In the genomic region with DNA sequence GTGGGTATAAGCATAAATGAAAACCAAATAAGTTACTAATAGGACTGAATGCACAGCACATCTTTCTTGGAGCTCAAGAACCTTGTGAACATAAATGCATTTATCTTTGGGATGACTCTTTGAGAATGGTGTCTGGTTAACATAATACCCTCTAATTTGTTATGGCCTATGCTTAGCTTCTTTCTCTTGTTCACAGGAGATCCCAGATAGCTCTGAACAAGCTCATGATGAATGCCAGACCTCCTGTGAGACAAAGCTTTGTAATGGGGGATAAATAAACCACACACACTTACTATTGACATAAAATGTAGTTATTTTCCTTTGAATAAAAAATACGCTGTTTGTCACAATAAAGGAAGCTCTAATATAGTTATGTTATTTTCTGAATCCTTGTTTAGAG, we compare ENCODE assay signal across 34 cellular contexts.
"Had no signal": no experiment of that assay in that cellular context is flagged by ENCODE, and none has a peak within 500 bp of the region (broad histone marks: within the 10 kb centered on the region; RNA-seq: fewer than 3 reads in every experiment).

No MANE protein-coding gene starts in this region.

- H3K27ac Mint-ChIP-seq: activated B cell treated with CpG ODN at 0.5 μM for 24 hours; activated CD4-positive, alpha-beta memory T cell treated with anti-CD3 and anti-CD28 coated beads for 36 hours; activated CD4-positive, alpha-beta T cell treated with anti-CD3 and anti-CD28 coated beads, Interleukin-2, amount 10 ng/mL, durations not matched to agents 24 days and 14 days; activated CD8-positive, alpha-beta T cell treated with anti-CD3 and anti-CD28 coated beads for 36 hours; activated naive CD4-positive, alpha-beta T cell treated with anti-CD3 and anti-CD28 coated beads for 36 hours; activated naive CD4-positive, alpha-beta T cell treated with anti-CD3 and anti-CD28 coated beads, Interleukin-2, amount 50 U/mL, for 72 hours; activated naive CD8-positive, alpha-beta T cell treated with anti-CD3 and anti-CD28 coated beads for 36 hours; activated T-cell treated with anti-CD3 and anti-CD28 coated beads, Interleukin-2, amount 50 U/mL, for 72 hours; activated T-helper 1 cell treated with anti-CD3 and anti-CD28 coated beads, Interleukin-12 subunit alpha, Interleukin-12 subunit beta, Interleukin-2, Interleukin-4 antibody, amounts not matched to agents 30 ng/mL and 10 ng/mL and 1 ng/mL, durations not matched to agents 14 hours and 24 hours and 36 hours; activated T-helper 17 cell treated with anti-CD3 and anti-CD28 coated beads, Interleukin-2, amount 50 U/mL, for 72 hours; T-helper 1 cell treated with Interleukin-12 subunit alpha and Interleukin-12 subunit beta and Interleukin-4 antibody, amounts not matched to agents 30 μg/mL and 1 μg/mL, for 36 hours; T-helper 2 cell treated with Interferon-gamma antibody and Interleukin-4, amounts not matched to agents 5 μg/mL and 100 μg/mL, for 36 hours had no signal

- H3K36me3 Mint-ChIP-seq: activated CD4-positive, alpha-beta memory T cell treated with anti-CD3 and anti-CD28 coated beads for 36 hours; activated naive CD4-positive, alpha-beta T cell treated with anti-CD3 and anti-CD28 coated beads, Interleukin-2, amount 50 U/mL, for 72 hours; activated naive CD8-positive, alpha-beta T cell treated with anti-CD3 and anti-CD28 coated beads for 36 hours had no signal

- H3K9me3 ChIP-seq: adrenal gland, body of pancreas, breast epithelium had no signal

- DNase-seq: activated B cell treated with CpG ODN at 0.5 μM for 24 hours; activated CD4-positive, alpha-beta memory T cell treated with anti-CD3 and anti-CD28 coated beads for 36 hours; activated CD4-positive, alpha-beta T cell treated with anti-CD3 and anti-CD28 coated beads for 4 hours; activated CD4-positive, alpha-beta T cell treated with anti-CD3 and anti-CD28 coated beads, Interleukin-2, amount 10 ng/mL, durations not matched to agents 24 days and 14 days; activated CD4-positive, alpha-beta T cell treated with anti-CD3 and anti-CD28 coated beads, Interleukin-2, amount 50 U/mL, for 1 hour; activated CD4-positive, alpha-beta T cell treated with anti-CD3 and anti-CD28 coated beads, Interleukin-2, amount 50 U/mL, for 4 hours; activated CD4-positive, CD25-positive, alpha-beta regulatory T cell treated with anti-CD3 and anti-CD28 coated beads, Interleukin-2, amount 50 U/mL, for 72 hours; activated CD8-positive, alpha-beta memory T cell treated with anti-CD3 and anti-CD28 coated beads, Interleukin-2, amount 50 U/mL, for 4 hours; activated CD8-positive, alpha-beta T cell treated with anti-CD3 and anti-CD28 coated beads for 36 hours; activated effector memory CD4-positive, alpha-beta T cell treated with anti-CD3 and anti-CD28 coated beads, Interleukin-2, amount 50 U/mL, for 16 hours; activated gamma-delta T cell treated with Interleukin-2 at 50 U/mL for 16 hours; activated naive CD4-positive, alpha-beta T cell; activated naive CD4-positive, alpha-beta T cell treated with anti-CD3 and anti-CD28 coated beads for 36 hours; activated naive CD4-positive, alpha-beta T cell treated with anti-CD3 and anti-CD28 coated beads, Interleukin-2, amount 50 U/mL, for 16 hours; activated naive CD8-positive, alpha-beta T cell treated with anti-CD3 and anti-CD28 coated beads for 36 hours; activated T-cell treated with anti-CD3 and anti-CD28 coated beads for 4 hours; activated T-cell treated with anti-CD3 and anti-CD28 coated beads, Interleukin-2, amount 50 U/mL, for 1 hour; activated T-cell treated with anti-CD3 and anti-CD28 coated beads, Interleukin-2, amount 50 U/mL, for 4 hours; activated T-cell treated with anti-CD3 and anti-CD28 coated beads, Interleukin-2, amount 50 U/mL, for 72 hours; adrenal gland; amniotic stem cell; aorta; body of pancreas; brain microvascular endothelial cell; central memory CD4-positive, alpha-beta T cell; T-helper 2 cell; T-helper 9 cell had no signal

- H3K9me3 Mint-ChIP-seq: activated B cell treated with CpG ODN at 0.5 μM for 24 hours; activated CD4-positive, alpha-beta memory T cell treated with anti-CD3 and anti-CD28 coated beads for 36 hours; activated CD4-positive, alpha-beta T cell treated with anti-CD3 and anti-CD28 coated beads, Interleukin-2, amount 10 ng/mL, durations not matched to agents 24 days and 14 days; activated CD8-positive, alpha-beta T cell treated with anti-CD3 and anti-CD28 coated beads for 36 hours; activated naive CD4-positive, alpha-beta T cell treated with anti-CD3 and anti-CD28 coated beads for 36 hours; activated naive CD4-positive, alpha-beta T cell treated with anti-CD3 and anti-CD28 coated beads, Interleukin-2, amount 50 U/mL, for 72 hours; activated naive CD8-positive, alpha-beta T cell treated with anti-CD3 and anti-CD28 coated beads for 36 hours; activated T-cell treated with anti-CD3 and anti-CD28 coated beads, Interleukin-2, amount 50 U/mL, for 4 hours; activated T-cell treated with anti-CD3 and anti-CD28 coated beads, Interleukin-2, amount 50 U/mL, for 72 hours; activated T-helper 1 cell treated with anti-CD3 and anti-CD28 coated beads, Interleukin-12 subunit alpha, Interleukin-12 subunit beta, Interleukin-2, Interleukin-4 antibody, amounts not matched to agents 30 ng/mL and 10 ng/mL and 1 ng/mL, durations not matched to agents 14 hours and 24 hours and 36 hours; activated T-helper 17 cell treated with anti-CD3 and anti-CD28 coated beads, Interleukin-2, amount 50 U/mL, for 72 hours; T-helper 1 cell treated with Interleukin-12 subunit alpha and Interleukin-12 subunit beta and Interleukin-4 antibody, amounts not matched to agents 30 μg/mL and 1 μg/mL, for 36 hours; T-helper 2 cell treated with Interferon-gamma antibody and Interleukin-4, amounts not matched to agents 5 μg/mL and 100 μg/mL, for 36 hours had no signal

- H3K36me3 ChIP-seq: adrenal gland, brain microvascular endothelial cell, breast epithelium had no signal

- H3K4me1 ChIP-seq: adrenal gland, breast epithelium had no signal

- H3K27me3 ChIP-seq: adrenal gland, body of pancreas, brain microvascular endothelial cell, breast epithelium had no signal

- H3K4me3 ChIP-seq: adrenal gland, body of pancreas, breast epithelium had no signal

- H3K4me1 Mint-ChIP-seq: activated B cell treated with CpG ODN at 0.5 μM for 24 hours; activated naive CD8-positive, alpha-beta T cell treated with anti-CD3 and anti-CD28 coated beads for 36 hours; activated T-helper 17 cell treated with anti-CD3 and anti-CD28 coated beads, Interleukin-2, amount 50 U/mL, for 72 hours had no signal

- H3K27ac ChIP-seq: adrenal gland, body of pancreas, brain microvascular endothelial cell, breast epithelium, VCaP had no signal

- ATAC-seq: activated CD8-positive, alpha-beta T cell treated with anti-CD3 and anti-CD28 coated beads for 36 hours; activated naive CD4-positive, alpha-beta T cell treated with anti-CD3 and anti-CD28 coated beads, Interleukin-2, amount 50 U/mL, for 72 hours; activated T-cell treated with anti-CD3 and anti-CD28 coated beads, Interleukin-2, amount 50 U/mL, for 4 hours; activated T-cell treated with anti-CD3 and anti-CD28 coated beads, Interleukin-2, amount 50 U/mL, for 72 hours; activated T-helper 17 cell treated with anti-CD3 and anti-CD28 coated beads, Interleukin-2, amount 50 U/mL, for 72 hours; body of pancreas had no signal

- H3K4me3 Mint-ChIP-seq: activated B cell treated with CpG ODN at 0.5 μM for 24 hours; activated CD4-positive, alpha-beta memory T cell treated with anti-CD3 and anti-CD28 coated beads for 36 hours; activated CD4-positive, alpha-beta T cell treated with anti-CD3 and anti-CD28 coated beads, Interleukin-2, amount 10 ng/mL, durations not matched to agents 24 days and 14 days; activated CD8-positive, alpha-beta T cell treated with anti-CD3 and anti-CD28 coated beads for 36 hours; activated naive CD4-positive, alpha-beta T cell treated with anti-CD3 and anti-CD28 coated beads for 36 hours; activated naive CD8-positive, alpha-beta T cell treated with anti-CD3 and anti-CD28 coated beads for 36 hours; activated T-cell treated with anti-CD3 and anti-CD28 coated beads, Interleukin-2, amount 50 U/mL, for 4 hours; activated T-cell treated with anti-CD3 and anti-CD28 coated beads, Interleukin-2, amount 50 U/mL, for 72 hours; activated T-helper 1 cell treated with anti-CD3 and anti-CD28 coated beads, Interleukin-12 subunit alpha, Interleukin-12 subunit beta, Interleukin-2, Interleukin-4 antibody, amounts not matched to agents 30 ng/mL and 10 ng/mL and 1 ng/mL, durations not matched to agents 14 hours and 24 hours and 36 hours; activated T-helper 17 cell treated with anti-CD3 and anti-CD28 coated beads, Interleukin-2, amount 50 U/mL, for 72 hours; T-helper 1 cell treated with Interleukin-12 subunit alpha and Interleukin-12 subunit beta and Interleukin-4 antibody, amounts not matched to agents 30 μg/mL and 1 μg/mL, for 36 hours; T-helper 2 cell treated with Interferon-gamma antibody and Interleukin-4, amounts not matched to agents 5 μg/mL and 100 μg/mL, for 36 hours had no signal

- H3K27me3 Mint-ChIP-seq: activated B cell treated with CpG ODN at 0.5 μM for 24 hours; activated CD4-positive, alpha-beta memory T cell treated with anti-CD3 and anti-CD28 coated beads for 36 hours; activated CD8-positive, alpha-beta T cell treated with anti-CD3 and anti-CD28 coated beads for 36 hours had no signal
